Comparison of ENCODE assay signal across 14 cellular contexts in genomic region chr21:45357436-45358260, GRCh38. TPM values are rescaled to one million over a fixed set of nuclear protein-coding genes. Genes with fewer than 3 reads are reported as not detected.
A peak's percentile ranks its signal among the peaks of the same experiment; 100 is the strongest.
DNase-seq lines count a peak whose midpoint lies in the region; ATAC-seq, FAIRE-seq and TF ChIP-seq lines count a peak whose summit lies in the region.
"Had no signal": no experiment of that assay in that cellular context is flagged by ENCODE, and none has a peak within 500 bp of the region (broad histone marks: within the 10 kb centered on the region; RNA-seq: fewer than 3 reads in every experiment).

No MANE protein-coding gene starts in this region.

- TF ChIP-seq POLR2A in gastrocnemius medialis (IDR thresholded peaks at IDR 0.05): peak in 1 of 2 donors; percentile 19

- no peak overlapping the region for H3K9ac ChIP-seq in kidney (ENCODE audit: low read length in 2 of 2)

- H3K27me3 ChIP-seq in H7 (ENCODE audit: control insufficient read depth, insufficient read depth, low read length) (no peaks in the 10 kb centered on the region), gastrocnemius medialis (no peaks in the 10 kb centered on the region), SJCRH30 (peaks cover 5% of the 10 kb centered on the region; the same call in 1 of the 2 replicates)

- H3K36me3 ChIP-seq in H7 (replicated peaks; ENCODE audit: control insufficient read depth, insufficient read depth, low read length): no peaks in the 10 kb centered on the region
- H3K36me3 ChIP-seq in kidney (ENCODE audit: control insufficient read depth in 1 of 2, insufficient read depth in 2 of 2, low read length in 2 of 2): no peaks in the 10 kb centered on the region
- no peaks in the 10 kb centered on the region for H3K36me3 ChIP-seq in gastrocnemius medialis
- no peaks in the 10 kb centered on the region for H3K36me3 ChIP-seq in SJCRH30

- TF ChIP-seq CTCF in kidney (IDR thresholded peaks at IDR 0.05; ENCODE audit: borderline replicate concordance, extremely low read depth, insufficient read depth): no peak
- no peak for TF ChIP-seq CTCF in gastrocnemius medialis (IDR thresholded peaks at IDR 0.05 in 4 of 5, conservative IDR thresholded peaks at IDR 0.05 in 1 of 5)

- H3K4me1 ChIP-seq in kidney (ENCODE audit: control insufficient read depth in 1 of 2, insufficient read depth in 1 of 2, low read depth in 1 of 2, low read length in 2 of 2) (peaks cover 0 to 6% of the 10 kb centered on the region in 2 donors), gastrocnemius medialis (peaks cover 14 to 24% of the 10 kb centered on the region in 2 donors), SJCRH30 (peaks cover 5% of the 10 kb centered on the region)

- H3K27ac ChIP-seq in kidney (ENCODE audit: low read depth in 2 of 2, low read length in 2 of 2) (peak overlapping the region; percentile 79 to 81), gastrocnemius medialis (peak overlapping the region; percentile 73 to 84 (median 79)), SJCRH30 (no peak overlapping the region)

- ATAC-seq in gastrocnemius medialis: peak; percentile 68 to 71
- no peak for ATAC-seq in HG03521 (IDR thresholded peaks at IDR 0.05; ENCODE audit: unreplicated experiment)
- ATAC-seq in GM19351 (IDR thresholded peaks at IDR 0.05; ENCODE audit: unreplicated experiment): no peak
- ATAC-seq: CD8-positive, alpha-beta T cell had no signal

- H3K9me3 ChIP-seq in kidney (ENCODE audit: control insufficient read depth in 1 of 2, low read length in 2 of 2): no peaks in the 10 kb centered on the region
- H3K9me3 ChIP-seq in gastrocnemius medialis: no peaks in the 10 kb centered on the region
- no peaks in the 10 kb centered on the region for H3K9me3 ChIP-seq in SJCRH30 (replicated peaks)

- in situ Hi-C loops in gastrocnemius medialis (cut with MboI; ENCODE audit: low sequenced_read_pairs in 4 of 4): no loop called here

- intact Hi-C loops in kidney (cut with DNase I): no loop called here
- intact Hi-C loops in gastrocnemius medialis (cut with DNase I; ENCODE audit: low total_unique reads): no loop called here

- DNase-seq in H7 (peak; percentile 88), dermis blood vessel endothelial cell (peak; percentile 20), kidney (peak; percentile 85), gastrocnemius medialis (peak; percentile 30 to 37), SJCRH30 (no peak), SW480 (ENCODE audit: low spot score) (no peak)
- DNase-seq: activated CD4-positive, alpha-beta T cell treated with anti-CD3 and anti-CD28 coated beads for 4 hours; CD8-positive, alpha-beta T cell; effector CD8-positive, alpha-beta T cell; SHP77; stimulated activated CD4-positive, alpha-beta T cell treated with anti-CD3 and anti-CD28 coated beads, Interleukin-15, amount 100 ng/mL, for 24 hours had no signal

- H3K4me3 ChIP-seq in H7 (ENCODE audit: insufficient read depth, low read depth, low read length): no peak overlapping the region
- H3K4me3 ChIP-seq in kidney (ENCODE audit: low read length in 2 of 2): no peak overlapping the region
- no peak overlapping the region for H3K4me3 ChIP-seq in gastrocnemius medialis
- H3K4me3 ChIP-seq in SJCRH30: no peak overlapping the region
- H3K4me3 ChIP-seq: lung had no signal

- FAIRE-seq in kidney (lab: Jason Lieb, UNC): no peak

RNA-seq across cellular contexts. Expression of gene COL18A1, which starts 47.3 kb away (rescaled TPM):
- total RNA-seq in H7 (2014; rRNA removed; shearing (Covaris generic)): 327 and 328 TPM in 2 replicates
- total RNA-seq in dermis blood vessel endothelial cell (309 and 317 TPM in 2 replicates), kidney (316 TPM), gastrocnemius medialis (10 to 100 TPM; 16.4 to 42.2 (median 20.7) TPM)
- polyA plus RNA-seq in kidney (ENCODE audit: insufficient read depth, low read depth, low replicate concordance): 150 TPM
- total RNA-seq in SJCRH30 (2014; rRNA removed; shearing (Covaris generic)): 18.5 and 19.5 TPM in 2 replicates

Comparison
In these comparisons a context has a peak if more than half of its experiments do, and no peak if none do; other contexts are left out.
1. DNase-seq: peak in H7 (single experiment), dermis blood vessel endothelial cell (single experiment), kidney (single experiment) and gastrocnemius medialis (2 of 2); none in SJCRH30 (0 of 2) and SW480 (single experiment).
2. ATAC-seq: peak in gastrocnemius medialis (2 of 2); none in HG03521 (single experiment) and GM19351 (single experiment).